8 cellular contexts compared by ENCODE assay signal in the genomic region with DNA sequence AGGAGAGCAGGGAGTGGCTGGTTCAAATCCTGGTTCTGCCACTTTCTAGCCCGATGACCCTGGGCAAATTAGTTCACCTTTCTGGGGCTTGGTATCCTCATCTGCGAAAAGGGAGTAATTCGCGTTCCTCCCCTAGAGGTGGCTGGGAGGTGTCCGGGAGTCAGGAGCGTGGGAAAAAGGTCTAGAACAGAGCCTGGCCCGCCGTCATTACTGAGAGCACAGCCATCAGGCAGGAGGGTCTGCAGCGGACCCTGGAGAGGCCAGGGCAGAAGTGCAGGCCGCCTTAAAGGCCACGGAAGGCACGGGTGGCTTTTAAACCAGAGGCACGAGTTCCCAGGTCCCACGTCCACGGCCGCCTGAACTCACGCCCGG. TPM values are rescaled to one million over a fixed set of nuclear protein-coding genes. Genes with fewer than 3 reads are reported as not detected.
A peak's percentile ranks its signal among the peaks of the same experiment; 100 is the strongest.
DNase-seq lines count a peak whose midpoint lies in the region; ATAC-seq and TF ChIP-seq lines count a peak whose summit lies in the region.

No MANE protein-coding gene starts in this region.

- peaks cover 13% of the 10 kb centered on the region for H3K36me3 Mint-ChIP-seq in T-helper 1 cell treated with Interleukin-12 subunit alpha and Interleukin-12 subunit beta and Interleukin-4 antibody, amounts not matched to agents 30 μg/mL and 1 μg/mL, for 36 hours (ENCODE audit: low read depth)
- peaks cover 10% of the 10 kb centered on the region for H3K36me3 Mint-ChIP-seq in activated naive CD8-positive, alpha-beta T cell treated with anti-CD3 and anti-CD28 coated beads for 36 hours

- ATAC-seq in HG02642 (IDR thresholded peaks at IDR 0.05; ENCODE audit: poor library complexity, unreplicated experiment), result no peak

- H3K4me3 Mint-ChIP-seq in T-helper 1 cell treated with Interleukin-12 subunit alpha and Interleukin-12 subunit beta and Interleukin-4 antibody, amounts not matched to agents 30 μg/mL and 1 μg/mL, for 36 hours, result peak overlapping the region; percentile 88
- H3K4me3 Mint-ChIP-seq in activated naive CD8-positive, alpha-beta T cell treated with anti-CD3 and anti-CD28 coated beads for 36 hours, result peak overlapping the region; percentile 84

- H3K27me3 ChIP-seq in layer of hippocampus (ENCODE audit: control insufficient read depth, insufficient read depth, low read length) (peaks cover 3% of the 10 kb centered on the region), suprapubic skin (peaks cover 6% of the 10 kb centered on the region)

- H3K27ac ChIP-seq in layer of hippocampus (ENCODE audit: low read depth, low read length) (peak overlapping the region; percentile 57), suprapubic skin (no peak overlapping the region)

- WGBS in suprapubic skin, result 4% methylated on average over 16 of the region's 18 CpGs

- peaks cover 14% of the 10 kb centered on the region for H3K36me3 ChIP-seq in suprapubic skin

- H3K27ac Mint-ChIP-seq in T-helper 1 cell treated with Interleukin-12 subunit alpha and Interleukin-12 subunit beta and Interleukin-4 antibody, amounts not matched to agents 30 μg/mL and 1 μg/mL, for 36 hours, result peak overlapping the region; percentile 45
- peak overlapping the region; percentile 98 for H3K27ac Mint-ChIP-seq in activated naive CD8-positive, alpha-beta T cell treated with anti-CD3 and anti-CD28 coated beads for 36 hours

- H3K27me3 Mint-ChIP-seq in T-helper 1 cell treated with Interleukin-12 subunit alpha and Interleukin-12 subunit beta and Interleukin-4 antibody, amounts not matched to agents 30 μg/mL and 1 μg/mL, for 36 hours (ENCODE audit: low read depth), result peaks cover 13% of the 10 kb centered on the region
- peaks cover under 1% of the 10 kb centered on the region for H3K27me3 Mint-ChIP-seq in activated naive CD8-positive, alpha-beta T cell treated with anti-CD3 and anti-CD28 coated beads for 36 hours

- no peak for TF ChIP-seq POLR2A in suprapubic skin (IDR thresholded peaks at IDR 0.05)

- DNase-seq in T-helper 1 cell, result no peak
- DNase-seq in activated naive CD8-positive, alpha-beta T cell treated with anti-CD3 and anti-CD28 coated beads for 36 hours, result no peak
- DNase-seq in suprapubic skin (ENCODE audit: low spot score in 2 of 2), result no peak
- DNase-seq in AG08396 (ENCODE audit: low spot score), result no peak
- no peak for DNase-seq in stimulated activated CD4-positive, alpha-beta T cell treated with anti-CD3 and anti-CD28 coated beads, Interleukin-1b, Interleukin-23, amount 100 ng/mL, for 48 hours

- H3K4me3 ChIP-seq in suprapubic skin, result peak overlapping the region; percentile 58

- H3K9me3 Mint-ChIP-seq in T-helper 1 cell treated with Interleukin-12 subunit alpha and Interleukin-12 subunit beta and Interleukin-4 antibody, amounts not matched to agents 30 μg/mL and 1 μg/mL, for 36 hours, result no peaks in the 10 kb centered on the region
- no peaks in the 10 kb centered on the region for H3K9me3 Mint-ChIP-seq in activated naive CD8-positive, alpha-beta T cell treated with anti-CD3 and anti-CD28 coated beads for 36 hours

- TF ChIP-seq CTCF in suprapubic skin (IDR thresholded peaks at IDR 0.05), result no peak

- H3K4me1 Mint-ChIP-seq in T-helper 1 cell treated with Interleukin-12 subunit alpha and Interleukin-12 subunit beta and Interleukin-4 antibody, amounts not matched to agents 30 μg/mL and 1 μg/mL, for 36 hours (ENCODE audit: low read depth), result peaks cover 32% of the 10 kb centered on the region
- H3K4me1 Mint-ChIP-seq in activated naive CD8-positive, alpha-beta T cell treated with anti-CD3 and anti-CD28 coated beads for 36 hours, result peaks cover 46% of the 10 kb centered on the region

- peaks cover 69% of the 10 kb centered on the region for H3K4me1 ChIP-seq in suprapubic skin

- TF ChIP-seq EP300 in suprapubic skin (IDR thresholded peaks at IDR 0.05), result no peak

- no peaks in the 10 kb centered on the region for H3K9me3 ChIP-seq in suprapubic skin

RNA-seq across cellular contexts. Expression of gene PANK4, which starts 0.9 kb away (rescaled TPM):
- 10 to 100 TPM; 29.8 to 34.3 TPM for total RNA-seq in activated naive CD8-positive, alpha-beta T cell treated with anti-CD3 and anti-CD28 coated beads for 36 hours
- total RNA-seq in suprapubic skin, result 10 to 100 TPM; 17.7 to 36.0 (median 29.7) TPM

RNA-seq across cellular contexts. Expression of gene HES5, which starts 4.6 kb away (rescaled TPM):
- under 1 TPM in 1 of 2 experiments, not detected in 1; 0.28 TPM for total RNA-seq in activated naive CD8-positive, alpha-beta T cell treated with anti-CD3 and anti-CD28 coated beads for 36 hours
- total RNA-seq in suprapubic skin, result 10 to 100 TPM in 1 of 4 donors, 1 to 10 TPM in 3; 2.6 to 12.0 (median 5.9) TPM

RNA-seq across cellular contexts. Expression of gene TNFRSF14, which starts 30.7 kb away (rescaled TPM):
- total RNA-seq in activated naive CD8-positive, alpha-beta T cell treated with anti-CD3 and anti-CD28 coated beads for 36 hours, result 100 to 1,000 TPM in 1 of 2 experiments, 10 to 100 TPM in 1; 99.6 to 104 TPM
- total RNA-seq in suprapubic skin, result 100 to 1,000 TPM in 1 of 4 donors, 10 to 100 TPM in 3; 33.3 to 111 (median 60.9) TPM

RNA-seq across cellular contexts. Expression of gene PLCH2, which starts 49.4 kb away (rescaled TPM):
- total RNA-seq in activated naive CD8-positive, alpha-beta T cell treated with anti-CD3 and anti-CD28 coated beads for 36 hours, result 1 to 10 TPM; 1.2 to 1.4 TPM
- 100 to 1,000 TPM in 3 of 4 donors, 10 to 100 TPM in 1; 83.3 to 324 (median 130) TPM for total RNA-seq in suprapubic skin
